In genomic region chr9:83056911-83057310, GRCh38 we compare ENCODE assay signal across 29 cellular contexts. TPM values are rescaled to one million over a fixed set of nuclear protein-coding genes. Genes with fewer than 3 reads are reported as not detected.
"Had no signal": no experiment of that assay in that cellular context is flagged by ENCODE, and none has a peak within 500 bp of the region (broad histone marks: within the 10 kb centered on the region; RNA-seq: fewer than 3 reads in every experiment).

No MANE protein-coding gene starts in this region.

- H3K4me1 ChIP-seq: adrenal gland had no signal

- H3K27me3 ChIP-seq: body of pancreas had no signal

- FAIRE-seq: colon, endometrium, endothelial cell of umbilical vein had no signal

- H3K4me3 ChIP-seq: adrenal gland, body of pancreas, esophagus squamous epithelium, gastroesophageal sphincter had no signal

- DNase-seq: activated CD4-positive, alpha-beta T cell treated with anti-CD3 and anti-CD28 coated beads for 1 hour; activated CD4-positive, alpha-beta T cell treated with anti-CD3 and anti-CD28 coated beads for 4 hours; activated CD4-positive, alpha-beta T cell treated with anti-CD3 and anti-CD28 coated beads, Interleukin-2, amount 50 U/mL, for 1 hour; activated CD4-positive, alpha-beta T cell treated with anti-CD3 and anti-CD28 coated beads, Interleukin-2, amount 50 U/mL, for 48 hours; activated CD8-positive, alpha-beta memory T cell treated with anti-CD3 and anti-CD28 coated beads for 24 hours; activated CD8-positive, alpha-beta T cell treated with anti-CD3 and anti-CD28 coated beads for 36 hours; activated effector memory CD4-positive, alpha-beta T cell treated with Interleukin-2 at 50 U/mL for 16 hours; activated gamma-delta T cell treated with Interleukin-2 at 50 U/mL for 16 hours; activated naive CD4-positive, alpha-beta T cell treated with anti-CD3 and anti-CD28 coated beads for 36 hours; activated naive CD8-positive, alpha-beta T cell treated with anti-CD3 and anti-CD28 coated beads for 36 hours; activated naive CD8-positive, alpha-beta T cell treated with anti-CD3 and anti-CD28 coated beads, Interleukin-2, amount 50 U/mL, for 24 hours; activated T-cell treated with anti-CD3 and anti-CD28 coated beads, Interleukin-2, amount 50 U/mL, for 4 hours; adrenal gland; amygdala; aorta; body of pancreas; caudate nucleus; effector CD8-positive, alpha-beta T cell; esophagus squamous epithelium; foreskin melanocyte; T-helper 2 cell had no signal

- ATAC-seq: activated CD8-positive, alpha-beta T cell treated with anti-CD3 and anti-CD28 coated beads for 36 hours; activated naive CD8-positive, alpha-beta T cell treated with anti-CD3 and anti-CD28 coated beads, Interleukin-2, amount 50 U/mL, for 24 hours; activated T-cell treated with anti-CD3 and anti-CD28 coated beads, Interleukin-2, amount 50 U/mL, for 4 hours; activated T-helper 17 cell treated with anti-CD3 and anti-CD28 coated beads, Interleukin-2, amount 50 U/mL, for 72 hours; body of pancreas; gastroesophageal sphincter; WTC11 had no signal

- H3K27ac ChIP-seq: adrenal gland, epithelial cell of prostate, esophagus squamous epithelium, gastroesophageal sphincter had no signal

- H3K36me3 ChIP-seq: adrenal gland, esophagus squamous epithelium, gastroesophageal sphincter had no signal

- H3K9me3 ChIP-seq: adrenal gland, body of pancreas, esophagus squamous epithelium, gastroesophageal sphincter had no signal

RNA-seq across cellular contexts. Expression of gene RASEF, which starts 6.0 kb away (rescaled TPM):
- total RNA-seq: activated CD8-positive, alpha-beta T cell treated with anti-CD3 and anti-CD28 coated beads for 36 hours; activated naive CD4-positive, alpha-beta T cell treated with anti-CD3 and anti-CD28 coated beads for 36 hours; activated naive CD8-positive, alpha-beta T cell treated with anti-CD3 and anti-CD28 coated beads for 36 hours; activated T-helper 17 cell treated with anti-CD3 and anti-CD28 coated beads, Interleukin-2, amount 50 U/mL, for 72 hours; T-helper 1 cell treated with Interleukin-12 subunit alpha and Interleukin-12 subunit beta and Interleukin-4 antibody, amounts not matched to agents 30 ng/mL and 1 ng/mL, for 36 hours had no signal
- polyA plus RNA-seq: endothelial cell of umbilical vein had no signal
